ENCODE assay signal across 8 cellular contexts in the genomic region with DNA sequence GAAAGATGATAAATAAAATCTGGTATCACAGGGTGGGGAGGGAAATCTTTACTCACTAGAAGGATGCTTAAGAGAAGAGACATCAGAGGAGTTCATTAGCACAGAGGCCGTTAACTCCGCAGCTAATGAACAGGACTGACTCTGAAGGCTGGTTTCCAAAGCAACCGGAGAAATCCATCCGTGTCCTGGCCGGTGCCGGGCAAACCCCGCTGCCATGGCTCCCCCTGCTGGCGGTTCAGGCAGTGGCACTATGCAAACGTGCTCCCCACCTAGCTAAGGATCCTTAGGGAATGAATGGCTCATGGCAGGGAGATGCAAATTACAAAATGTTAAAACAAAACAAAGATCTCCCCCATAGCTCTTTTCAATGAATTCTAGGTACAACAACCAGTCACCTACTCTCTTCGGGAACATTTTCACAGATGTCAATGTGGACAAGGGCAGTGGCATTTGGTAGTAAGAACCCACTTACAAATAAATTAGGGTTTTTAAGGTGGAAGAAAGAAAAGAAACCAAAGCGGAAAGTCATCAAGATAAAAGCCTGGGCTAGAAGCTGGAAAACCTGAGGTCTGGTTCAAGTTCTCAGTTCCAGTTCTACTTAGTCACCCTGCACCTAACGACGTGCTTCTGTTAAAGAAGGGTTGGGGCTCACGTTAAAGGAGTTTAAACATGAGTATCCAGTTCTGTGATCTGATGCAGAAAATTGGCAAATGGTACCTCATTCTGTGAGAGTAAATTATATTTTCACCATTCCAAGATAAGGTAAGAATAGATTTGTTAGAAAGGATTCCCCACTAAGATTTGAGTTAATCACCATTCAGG.
DNase-seq lines count a peak whose midpoint lies in the region; ATAC-seq and TF ChIP-seq lines count a peak whose summit lies in the region.

No MANE protein-coding gene starts in this region.

- no peaks in the 10 kb centered on the region for H3K4me1 ChIP-seq in right lobe of liver

- 30% methylated on average over 14 of the region's 14 CpGs for WGBS in right lobe of liver (ENCODE audit: insufficient coverage, low coverage, low lambda C conversion rate, missing lambda C conversion rate)

- H3K27me3 ChIP-seq in right lobe of liver: no peaks in the 10 kb centered on the region

- H3K4me3 ChIP-seq in coronary artery (no peak overlapping the region), right lobe of liver (no peak overlapping the region)

- TF ChIP-seq POLR2A in right lobe of liver (IDR thresholded peaks at IDR 0.05): no peak

- no peaks in the 10 kb centered on the region for H3K9me3 ChIP-seq in right lobe of liver

- intact Hi-C loops in right lobe of liver (cut with DNase I): no loop called here

- DNase-seq in DMS53 (lab: John Stamatoyannopoulos, UW): peak; percentile 82
- peak; percentile 65 for DNase-seq in NCI-H146 treated with DMSO at 0.1 percent for 48 hours (lab: John Stamatoyannopoulos, UW; ENCODE audit: unreplicated experiment)
- DNase-seq in activated CD4-positive, alpha-beta T cell treated with anti-CD3 and anti-CD28 coated beads for 4 hours: peak; percentile 38 to 51
- DNase-seq in coronary artery (ENCODE audit: low spot score): no peak
- DNase-seq in right lobe of liver: peak; percentile 81 to 82 (median 81)
- peak; percentile 19 to 62 (median 33) for DNase-seq in stimulated activated CD4-positive, alpha-beta T cell treated with anti-CD3 and anti-CD28 coated beads, TNF-alpha, amount 100 ng/mL, for 24 hours (ENCODE audit: low read depth in 3 of 3)

- TF ChIP-seq CTCF in coronary artery (IDR thresholded peaks at IDR 0.05): peak; percentile 88
- TF ChIP-seq CTCF in right lobe of liver (IDR thresholded peaks at IDR 0.05): peak; percentile 77 to 98 (median 96)

- H3K36me3 ChIP-seq in right lobe of liver: peaks cover 0 to 27% (median 2%) of the 10 kb centered on the region in 4 donors

- H3K27ac ChIP-seq in coronary artery (no peak overlapping the region), right lobe of liver (no peak overlapping the region)

- peak; percentile 91 for ATAC-seq in GM21825 (IDR thresholded peaks at IDR 0.05; ENCODE audit: unreplicated experiment)
- peak; percentile 94 to 99 (median 98) for ATAC-seq in right lobe of liver
- no peak for ATAC-seq in HG03097 (IDR thresholded peaks at IDR 0.05; ENCODE audit: low FRiP score, unreplicated experiment)
